In the genomic region with DNA sequence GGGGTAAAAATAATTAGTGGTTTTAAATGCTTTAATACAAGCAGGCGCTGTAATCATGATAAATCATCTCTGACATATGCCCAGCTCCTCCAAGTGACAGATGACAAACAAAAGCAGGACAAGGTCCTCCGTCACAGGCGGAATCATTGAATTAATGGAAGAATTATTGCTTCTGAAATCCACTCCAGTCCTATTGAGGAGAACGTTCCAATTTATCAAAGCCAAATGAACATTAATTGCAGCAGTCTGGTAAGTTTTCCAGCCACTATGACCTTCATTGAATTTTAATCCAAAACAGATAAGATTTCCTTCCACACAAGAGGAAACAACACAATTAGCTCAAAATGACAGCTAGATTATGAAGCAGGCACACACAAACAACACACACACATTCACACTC, we compare ENCODE assay signal across 20 cellular contexts.
DNase-seq lines count a peak whose midpoint lies in the region; ATAC-seq and TF ChIP-seq lines count a peak whose summit lies in the region.
"Had no signal": no experiment of that assay in that cellular context is flagged by ENCODE, and none has a peak within 500 bp of the region (broad histone marks: within the 10 kb centered on the region; RNA-seq: fewer than 3 reads in every experiment).

No MANE protein-coding gene starts in this region.

- peak; percentile 92 for DNase-seq in DMS153 treated with DMSO at 0.1 percent for 48 hours (lab: John Stamatoyannopoulos, UW; ENCODE audit: unreplicated experiment)
- peak; percentile 35 for DNase-seq in NCI-H1436 treated with DMSO at 0.1 percent for 48 hours (lab: John Stamatoyannopoulos, UW)
- peak; percentile 70 for DNase-seq in NCI-H446 treated with DMSO at 0.1 percent for 48 hours (lab: John Stamatoyannopoulos, UW)
- DNase-seq in SKM-1 (lab: John Stamatoyannopoulos, UW; ENCODE audit: unreplicated experiment): no peak
- no peak for DNase-seq in activated CD4-positive, alpha-beta T cell treated with anti-CD3 and anti-CD28 coated beads, Interleukin-2, amount 10 ng/mL, durations not matched to agents 24 days and 14 days
- DNase-seq: activated CD4-positive, alpha-beta T cell treated with anti-CD3 and anti-CD28 coated beads for 48 hours; activated naive CD8-positive, alpha-beta T cell treated with anti-CD3 and anti-CD28 coated beads, Interleukin-2, amount 10 ng/mL, durations not matched to agents 7 days and 5 days; CD4-positive, alpha-beta T cell; effector CD8-positive, alpha-beta T cell; HFFc6; NCI-H226; spleen; stomach; T-cell; upper lobe of right lung had no signal

- ATAC-seq in GM18505 (IDR thresholded peaks at IDR 0.05; ENCODE audit: unreplicated experiment): no peak
- no peak for ATAC-seq in GM19351 (IDR thresholded peaks at IDR 0.05; ENCODE audit: unreplicated experiment)
- ATAC-seq: T-cell, upper lobe of right lung had no signal

- H3K27ac Mint-ChIP-seq in brain: peak overlapping the region in 3 of 5 experiments; percentile 57 to 77 (median 60)
- no peak overlapping the region for H3K27ac Mint-ChIP-seq in activated CD4-positive, alpha-beta T cell treated with anti-CD3 and anti-CD28 coated beads, Interleukin-2, amount 10 ng/mL, durations not matched to agents 24 days and 14 days
- H3K27ac Mint-ChIP-seq: activated naive CD8-positive, alpha-beta T cell treated with anti-CD3 and anti-CD28 coated beads, Interleukin-2, amount 10 ng/mL, durations not matched to agents 7 days and 5 days; activated T-helper 2 cell treated with anti-CD3 and anti-CD28 coated beads, Interferon-gamma antibody, Interleukin-2, Interleukin-4, amounts not matched to agents 10 μg/mL and 5 μg/mL and 100 μg/mL, durations not matched to agents 14 hours and 24 hours and 36 hours; CD4-positive, alpha-beta T cell; HFFc6; IgD-negative memory B cell; T-cell had no signal

- peaks cover 0 to 3% (median 0%) of the 10 kb centered on the region in 5 experiments for H3K9me3 Mint-ChIP-seq in brain
- H3K9me3 Mint-ChIP-seq in activated CD4-positive, alpha-beta T cell treated with anti-CD3 and anti-CD28 coated beads, Interleukin-2, amount 10 ng/mL, durations not matched to agents 24 days and 14 days: no peaks in the 10 kb centered on the region
- H3K9me3 Mint-ChIP-seq: activated naive CD8-positive, alpha-beta T cell treated with anti-CD3 and anti-CD28 coated beads, Interleukin-2, amount 10 ng/mL, durations not matched to agents 7 days and 5 days; activated T-helper 2 cell treated with anti-CD3 and anti-CD28 coated beads, Interferon-gamma antibody, Interleukin-2, Interleukin-4, amounts not matched to agents 10 μg/mL and 5 μg/mL and 100 μg/mL, durations not matched to agents 14 hours and 24 hours and 36 hours had no signal

- intact Hi-C loops in activated CD4-positive, alpha-beta T cell treated with anti-CD3 and anti-CD28 coated beads, Interleukin-2, amount 10 ng/mL, durations not matched to agents 24 days and 14 days (cut with micrococcal nuclease): no loop called here

- no peak for TF ChIP-seq CTCF in brain (conservative IDR thresholded peaks at IDR 0.05)

- H3K4me1 Mint-ChIP-seq in brain: peaks cover 16% of the 10 kb centered on the region
- no peaks in the 10 kb centered on the region for H3K4me1 Mint-ChIP-seq in activated CD4-positive, alpha-beta T cell treated with anti-CD3 and anti-CD28 coated beads, Interleukin-2, amount 10 ng/mL, durations not matched to agents 24 days and 14 days
- H3K4me1 Mint-ChIP-seq: activated naive CD8-positive, alpha-beta T cell treated with anti-CD3 and anti-CD28 coated beads, Interleukin-2, amount 10 ng/mL, durations not matched to agents 7 days and 5 days; IgD-negative memory B cell; T-cell had no signal

- TF ChIP-seq POLR2A in GM18505 (IDR thresholded peaks at IDR 0.05; ENCODE audit: borderline replicate concordance, extremely low read depth, insufficient read depth, insufficient read length): no peak

- H3K36me3 Mint-ChIP-seq in brain: no peaks in the 10 kb centered on the region
- no peaks in the 10 kb centered on the region for H3K36me3 Mint-ChIP-seq in activated CD4-positive, alpha-beta T cell treated with anti-CD3 and anti-CD28 coated beads, Interleukin-2, amount 10 ng/mL, durations not matched to agents 24 days and 14 days (ENCODE audit: low read depth)
- H3K36me3 Mint-ChIP-seq: activated naive CD8-positive, alpha-beta T cell treated with anti-CD3 and anti-CD28 coated beads, Interleukin-2, amount 10 ng/mL, durations not matched to agents 7 days and 5 days; IgD-negative memory B cell; T-cell had no signal

- H3K27me3 Mint-ChIP-seq in brain: peaks cover 3% of the 10 kb centered on the region
- H3K27me3 Mint-ChIP-seq in activated CD4-positive, alpha-beta T cell treated with anti-CD3 and anti-CD28 coated beads, Interleukin-2, amount 10 ng/mL, durations not matched to agents 24 days and 14 days: no peaks in the 10 kb centered on the region
- H3K27me3 Mint-ChIP-seq: activated naive CD8-positive, alpha-beta T cell treated with anti-CD3 and anti-CD28 coated beads, Interleukin-2, amount 10 ng/mL, durations not matched to agents 7 days and 5 days; CD4-positive, alpha-beta T cell; IgD-negative memory B cell; T-cell had no signal

- H3K4me3 Mint-ChIP-seq in brain: peak overlapping the region in 3 of 5 experiments; percentile 4 to 60 (median 21)
- no peak overlapping the region for H3K4me3 Mint-ChIP-seq in activated CD4-positive, alpha-beta T cell treated with anti-CD3 and anti-CD28 coated beads, Interleukin-2, amount 10 ng/mL, durations not matched to agents 24 days and 14 days
- H3K4me3 Mint-ChIP-seq: activated naive CD8-positive, alpha-beta T cell treated with anti-CD3 and anti-CD28 coated beads, Interleukin-2, amount 10 ng/mL, durations not matched to agents 7 days and 5 days; CD4-positive, alpha-beta T cell; HFFc6; IgD-negative memory B cell; T-cell had no signal

Comparison
In these comparisons a context has a peak if more than half of its experiments do, and no peak if none do; other contexts are left out.
1. DNase-seq: peak in DMS153 treated with DMSO at 0.1 percent for 48 hours (single experiment), NCI-H1436 treated with DMSO at 0.1 percent for 48 hours (single experiment) and NCI-H446 treated with DMSO at 0.1 percent for 48 hours (single experiment); none in SKM-1 (single experiment) and activated CD4-positive, alpha-beta T cell treated with anti-CD3 and anti-CD28 coated beads, Interleukin-2, amount 10 ng/mL, durations not matched to agents 24 days and 14 days (single experiment).